ENCODE assay signal across 9 cellular contexts in genomic region chr2:109143214-109144187, GRCh38. TPM values are rescaled to one million over a fixed set of nuclear protein-coding genes. Genes with fewer than 3 reads are reported as not detected.
DNase-seq lines count a peak whose midpoint lies in the region; ATAC-seq, FAIRE-seq and TF ChIP-seq lines count a peak whose summit lies in the region.
"Had no signal": no experiment of that assay in that cellular context is flagged by ENCODE, and none has a peak within 500 bp of the region (broad histone marks: within the 10 kb centered on the region; RNA-seq: fewer than 3 reads in every experiment).

No MANE protein-coding gene starts in this region.

- peaks cover 33% of the 10 kb centered on the region for H3K4me1 Mint-ChIP-seq in activated T-cell treated with anti-CD3 and anti-CD28 coated beads, Interleukin-2, amount 50 U/mL, for 4 hours (ENCODE audit: low read depth)

- peak overlapping the region; percentile 47 for H3K4me3 Mint-ChIP-seq in activated T-cell treated with anti-CD3 and anti-CD28 coated beads, Interleukin-2, amount 50 U/mL, for 4 hours

- no peak for TF ChIP-seq CTCF in foreskin fibroblast (IDR thresholded peaks at IDR 0.05; ENCODE audit: low read depth, low read length)

- peaks cover 17% of the 10 kb centered on the region for H3K27me3 Mint-ChIP-seq in activated T-cell treated with anti-CD3 and anti-CD28 coated beads, Interleukin-2, amount 50 U/mL, for 4 hours (ENCODE audit: low read depth)

- H3K4me3 ChIP-seq in foreskin fibroblast (ENCODE audit: low read depth in 1 of 2, low read length in 2 of 2) = no peak overlapping the region

- no peak for FAIRE-seq in frontal cortex (lab: Jason Lieb, UNC)
- FAIRE-seq: H54 had no signal

- H3K9me3 Mint-ChIP-seq in activated T-cell treated with anti-CD3 and anti-CD28 coated beads, Interleukin-2, amount 50 U/mL, for 4 hours = no peaks in the 10 kb centered on the region

- no peaks in the 10 kb centered on the region for H3K36me3 Mint-ChIP-seq in activated T-cell treated with anti-CD3 and anti-CD28 coated beads, Interleukin-2, amount 50 U/mL, for 4 hours (ENCODE audit: insufficient read depth)

- peak; percentile 45 for DNase-seq in activated T-cell treated with anti-CD3 and anti-CD28 coated beads, Interleukin-2, amount 50 U/mL, for 4 hours
- peak; percentile 69 for DNase-seq in stimulated activated CD8-positive, alpha-beta memory T cell treated with anti-CD3 and anti-CD28 coated beads, Interleukin-4, amount 100 ng/mL, for 48 hours
- no peak for DNase-seq in cerebellar cortex (ENCODE audit: low spot score)
- no peak for DNase-seq in foreskin fibroblast
- DNase-seq in frontal cortex (ENCODE audit: low spot score in 2 of 2) = no peak
- DNase-seq in H4 (ENCODE audit: low spot score) = no peak

- ATAC-seq in GM21360 (IDR thresholded peaks at IDR 0.05; ENCODE audit: unreplicated experiment) (peak; percentile 80), HG03520 (IDR thresholded peaks at IDR 0.05; ENCODE audit: unreplicated experiment) (peak; percentile 89)
- peak; percentile 92 to 94 for ATAC-seq in activated T-cell treated with anti-CD3 and anti-CD28 coated beads, Interleukin-2, amount 50 U/mL, for 4 hours

RNA-seq across cellular contexts. Expression of gene SH3RF3, which starts 14.5 kb away (rescaled TPM):
- total RNA-seq in activated T-cell treated with anti-CD3 and anti-CD28 coated beads, Interleukin-2, amount 50 U/mL, for 4 hours = under 1 TPM; 0.33 to 0.98 (median 0.89) TPM
- total RNA-seq in frontal cortex = 9.0 TPM
- total RNA-seq in H4 (2014; rRNA removed; shearing (Covaris generic)) = 0.45 and 0.87 TPM in 2 replicates

Comparison
In these comparisons a context has a peak if more than half of its experiments do, and no peak if none do; other contexts are left out.
1. DNase-seq: peak in activated T-cell treated with anti-CD3 and anti-CD28 coated beads, Interleukin-2, amount 50 U/mL, for 4 hours (single experiment) and stimulated activated CD8-positive, alpha-beta memory T cell treated with anti-CD3 and anti-CD28 coated beads, Interleukin-4, amount 100 ng/mL, for 48 hours (single experiment); none in cerebellar cortex (single experiment), foreskin fibroblast (0 of 2), frontal cortex (0 of 2) and H4 (single experiment).
2. Peak in every context shown above with its lines, with median percentiles within 50 percentile points of each other: ATAC-seq.